Comparison of ENCODE assay signal across 15 cellular contexts in the genomic region with DNA sequence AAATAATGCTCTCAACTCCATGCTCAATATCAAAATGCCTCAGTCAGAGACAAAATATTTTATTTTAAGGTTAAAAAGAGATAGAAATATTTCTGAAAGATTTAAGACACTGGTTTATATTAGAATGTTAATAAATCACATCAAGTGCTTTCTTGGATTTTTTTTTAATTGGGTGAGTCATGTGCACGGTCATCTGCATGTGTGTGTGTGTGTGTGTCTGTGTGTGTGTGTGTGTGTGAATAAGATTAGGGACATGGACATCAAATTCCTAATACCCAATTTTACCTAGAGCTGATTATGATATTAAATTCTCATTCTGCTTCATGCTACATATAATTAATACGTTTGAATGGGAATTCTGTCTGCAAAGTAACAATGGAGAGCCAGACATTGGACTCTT.
"Had no signal": no experiment of that assay in that cellular context is flagged by ENCODE, and none has a peak within 500 bp of the region (broad histone marks: within the 10 kb centered on the region; RNA-seq: fewer than 3 reads in every experiment).

No MANE protein-coding gene starts in this region.

- H3K9me3 ChIP-seq: colonic mucosa, neutrophil, pancreas, thyroid gland had no signal

- DNase-seq: activated CD4-positive, alpha-beta T cell treated with anti-CD3 and anti-CD28 coated beads, Interleukin-2, amount 50 U/mL, for 48 hours; activated naive CD8-positive, alpha-beta T cell treated with anti-CD3 and anti-CD28 coated beads, Interleukin-2, amount 10 ng/mL, durations not matched to agents 7 days and 5 days; activated T-cell treated with anti-CD3 and anti-CD28 coated beads for 4 hours; central memory CD4-positive, alpha-beta T cell; colonic mucosa; natural killer cell; pancreas; stimulated activated CD4-positive, alpha-beta T cell treated with anti-CD3 and anti-CD28 coated beads, Interleukin-2, amount 100 ng/mL, for 24 hours; stimulated activated naive CD4-positive, alpha-beta T cell treated with Interleukin-2 at 50 U/mL for 16 hours; T-helper 1 cell; T-helper 9 cell; thyroid gland had no signal

- H3K27ac ChIP-seq: brain microvascular endothelial cell, colonic mucosa, neutrophil, pancreas, thyroid gland had no signal

- H3K4me1 ChIP-seq: colonic mucosa, pancreas had no signal

- H3K4me1 Mint-ChIP-seq: activated naive CD8-positive, alpha-beta T cell treated with anti-CD3 and anti-CD28 coated beads, Interleukin-2, amount 10 ng/mL, durations not matched to agents 7 days and 5 days; natural killer cell had no signal

- ATAC-seq: natural killer cell, SK-N-SH treated with all-trans-retinoic acid at 6 μM for 48 hours had no signal

- H3K27ac Mint-ChIP-seq: activated naive CD8-positive, alpha-beta T cell treated with anti-CD3 and anti-CD28 coated beads, Interleukin-2, amount 10 ng/mL, durations not matched to agents 7 days and 5 days; natural killer cell had no signal

- H3K36me3 ChIP-seq: brain microvascular endothelial cell, colonic mucosa, neutrophil, pancreas, thyroid gland had no signal

- H3K27me3 ChIP-seq: brain microvascular endothelial cell, colonic mucosa, neutrophil, thyroid gland had no signal

- H3K36me3 Mint-ChIP-seq: activated naive CD8-positive, alpha-beta T cell treated with anti-CD3 and anti-CD28 coated beads, Interleukin-2, amount 10 ng/mL, durations not matched to agents 7 days and 5 days; natural killer cell had no signal

- H3K4me3 ChIP-seq: colonic mucosa, pancreas, thyroid gland had no signal

- H3K4me3 Mint-ChIP-seq: activated naive CD8-positive, alpha-beta T cell treated with anti-CD3 and anti-CD28 coated beads, Interleukin-2, amount 10 ng/mL, durations not matched to agents 7 days and 5 days; natural killer cell had no signal

- FAIRE-seq: pancreas had no signal

- H3K27me3 Mint-ChIP-seq: activated naive CD8-positive, alpha-beta T cell treated with anti-CD3 and anti-CD28 coated beads, Interleukin-2, amount 10 ng/mL, durations not matched to agents 7 days and 5 days had no signal
